In genomic region chr16:2514333-2515179, GRCh38 we compare ENCODE assay signal across 9 cellular contexts. TPM values are rescaled to one million over a fixed set of nuclear protein-coding genes. Genes with fewer than 3 reads are reported as not detected.
DNase-seq lines count a peak whose midpoint lies in the region; ATAC-seq and TF ChIP-seq lines count a peak whose summit lies in the region.
"Had no signal": no experiment of that assay in that cellular context is flagged by ENCODE, and none has a peak within 500 bp of the region (broad histone marks: within the 10 kb centered on the region; RNA-seq: fewer than 3 reads in every experiment).

No MANE protein-coding gene starts in this region.

- 0 to 2% methylated on average over 12 to 13 of the region's 63 CpGs for WGBS in thyroid gland, 2 donors

- H3K27ac Mint-ChIP-seq in Calu3 (ENCODE audit: unreplicated experiment), result peak overlapping the region; percentile 87

- H3K9me3 ChIP-seq in lower lobe of right lung (no peaks in the 10 kb centered on the region), thyroid gland (no peaks in the 10 kb centered on the region)

- no peaks in the 10 kb centered on the region for H3K9me3 Mint-ChIP-seq in Calu3 (ENCODE audit: low read depth, unreplicated experiment)

- DNase-seq in Calu3, result peak; percentile 48
- DNase-seq in NOMO-1 treated with DMSO at 0.1 percent for 48 hours (lab: John Stamatoyannopoulos, UW; ENCODE audit: unreplicated experiment), result peak; percentile 2
- no peak for DNase-seq in brain microvascular endothelial cell
- no peak for DNase-seq in lower lobe of right lung
- peak; percentile 64 to 69 for DNase-seq in thyroid gland
- DNase-seq in NCI-H226, result no peak
- DNase-seq in SIG-M5 treated with dmso at 0.1 percent for 504 hours (lab: John Stamatoyannopoulos, UW; ENCODE audit: unreplicated experiment), result no peak

- no TSS peak for BruUV-seq in Calu3 (replicated peaks; lab: Mats Ljungman, UMichigan)

- H3K27me3 ChIP-seq in brain microvascular endothelial cell (replicated peaks) (no peaks in the 10 kb centered on the region), lower lobe of right lung (ENCODE audit: low read depth) (no peaks in the 10 kb centered on the region), thyroid gland (no peaks in the 10 kb centered on the region)

- intact Hi-C loops in Calu3 (cut with micrococcal nuclease; ENCODE audit: unreplicated experiment), result no loop called here
- intact Hi-C loops in lower lobe of right lung (cut with DNase I), result no loop called here
- intact Hi-C loops in thyroid gland (cut with DNase I), result no loop called here

- no peaks in the 10 kb centered on the region for H3K27me3 Mint-ChIP-seq in Calu3 (ENCODE audit: unreplicated experiment)

- TF ChIP-seq CTCF in Calu3 (IDR thresholded peaks at IDR 0.05; ENCODE audit: unreplicated experiment) (no peak), brain microvascular endothelial cell (IDR thresholded peaks at IDR 0.05; ENCODE audit: low read depth, low read length, missing control alignments) (no peak), lower lobe of right lung (IDR thresholded peaks at IDR 0.05) (no peak), thyroid gland (IDR thresholded peaks at IDR 0.05) (no peak)

- peak overlapping the region; percentile 88 for H3K4me3 ChIP-seq in brain microvascular endothelial cell (ENCODE audit: low read depth, low read length)
- peak overlapping the region; percentile 85 for H3K4me3 ChIP-seq in lower lobe of right lung
- peak overlapping the region; percentile 93 to 99 (median 96) for H3K4me3 ChIP-seq in thyroid gland (replicated peaks in 1 of 3)

- peak in 1 of 2 donors; percentile 12 for TF ChIP-seq POLR2A in thyroid gland (IDR thresholded peaks at IDR 0.05)

- peaks cover 7% of the 10 kb centered on the region for H3K36me3 ChIP-seq in brain microvascular endothelial cell (replicated peaks)
- peaks cover 7% of the 10 kb centered on the region for H3K36me3 ChIP-seq in lower lobe of right lung
- H3K36me3 ChIP-seq in thyroid gland, result no peaks in the 10 kb centered on the region

- in situ Hi-C loops in brain microvascular endothelial cell (cut with HindIII; ENCODE audit: low pct_ligation_motif_present, low sequenced_read_pairs), result no loop called here

- peak overlapping the region; percentile 83 for H3K27ac ChIP-seq in brain microvascular endothelial cell
- H3K27ac ChIP-seq in lower lobe of right lung, result peak overlapping the region; percentile 98
- H3K27ac ChIP-seq in thyroid gland, result peak overlapping the region; percentile 95 to 98 (median 97)

- peaks cover 68% of the 10 kb centered on the region for H3K4me1 ChIP-seq in lower lobe of right lung
- peaks cover 29 to 56% of the 10 kb centered on the region in 2 donors for H3K4me1 ChIP-seq in thyroid gland

- ATAC-seq in lower lobe of right lung, result peak; percentile 4 to 9
- ATAC-seq in HG03442 (IDR thresholded peaks at IDR 0.05; ENCODE audit: unreplicated experiment), result no peak

- peak overlapping the region; percentile 86 for H3K4me3 Mint-ChIP-seq in Calu3 (ENCODE audit: low read depth, unreplicated experiment)

- peaks cover 69% of the 10 kb centered on the region for H3K36me3 Mint-ChIP-seq in Calu3 (ENCODE audit: insufficient read depth, unreplicated experiment)

- CTCF ChIA-PET in Calu3 (lab: Charles Lee), result interaction anchor here (0.6 to 1.5 kb wide), 4 partner anchors 13 to 249 kb away, joined by 3 to 6 read pairs (median 4); no protein-coding TSS in a partner anchor

- peaks cover 37% of the 10 kb centered on the region for H3K4me1 Mint-ChIP-seq in Calu3 (ENCODE audit: low read depth, unreplicated experiment)

RNA-seq across cellular contexts. Expression of gene ATP6V0C, which starts 0.8 kb away (rescaled TPM):
- total RNA-seq in Calu3 (2022) (260 and 262 TPM in 2 replicates), lower lobe of right lung (313 TPM), thyroid gland (10 to 100 TPM; 33.1 to 62.1 (median 36.3) TPM)

RNA-seq across cellular contexts. Expression of gene AMDHD2, which starts 5.6 kb away (rescaled TPM):
- total RNA-seq in Calu3 (2022) (60.2 and 65.1 TPM in 2 replicates), lower lobe of right lung (53.4 TPM), thyroid gland (10 to 100 TPM; 32.6 to 43.5 (median 37.9) TPM)

RNA-seq across cellular contexts. Expression of gene CEMP1, which starts 16.7 kb away (rescaled TPM):
- total RNA-seq in Calu3 (2022) (0.86 and 0.90 TPM in 2 replicates), lower lobe of right lung (1.4 TPM), thyroid gland (1 to 10 TPM; 3.6 to 7.8 (median 3.6) TPM)
- total RNA-seq: RPMI7951 had no signal

RNA-seq across cellular contexts. Expression of gene PDPK1, which starts 23.3 kb away (rescaled TPM):
- total RNA-seq in Calu3 (2022) (57.4 and 62.4 TPM in 2 replicates), lower lobe of right lung (74.4 TPM), thyroid gland (10 to 100 TPM; 33.3 to 89.0 (median 39.5) TPM)

RNA-seq across cellular contexts. Expression of gene TBC1D24, which starts 39.6 kb away (rescaled TPM):
- 31.3 and 33.3 TPM in 2 replicates for total RNA-seq in Calu3 (2022)
- total RNA-seq in lower lobe of right lung, result 40.2 TPM
- total RNA-seq in thyroid gland, result 10 to 100 TPM; 15.9 to 32.3 (median 21.8) TPM

Comparison
In these comparisons a context has a peak if more than half of its experiments do, and no peak if none do; other contexts are left out.
1. DNase-seq: peak in Calu3 (single experiment), NOMO-1 treated with DMSO at 0.1 percent for 48 hours (single experiment) and thyroid gland (2 of 2); none in brain microvascular endothelial cell (single experiment), lower lobe of right lung (single experiment), NCI-H226 (single experiment) and SIG-M5 treated with dmso at 0.1 percent for 504 hours (single experiment).
2. Peak in every context shown above with its lines, with median percentiles within 50 percentile points of each other: H3K27ac ChIP-seq and H3K4me3 ChIP-seq.